8 cellular contexts compared by ENCODE assay signal in genomic region chr19:4473011-4473410, GRCh38. TPM values are rescaled to one million over a fixed set of nuclear protein-coding genes. Genes with fewer than 3 reads are reported as not detected.
DNase-seq lines count a peak whose midpoint lies in the region; ATAC-seq and TF ChIP-seq lines count a peak whose summit lies in the region.

No MANE protein-coding gene starts in this region.

- H3K36me3 ChIP-seq in heart left ventricle, result peaks cover 0 to 29% (median 23%) of the 10 kb centered on the region in 9 donors
- H3K36me3 ChIP-seq in mesodermal cell (ENCODE audit: control insufficient read depth, insufficient read depth, low read length), result peaks cover 30% of the 10 kb centered on the region
- peaks cover 22% of the 10 kb centered on the region for H3K36me3 ChIP-seq in upper lobe of right lung

- intact Hi-C loops in heart left ventricle (cut with DNase I), result no loop called here
- intact Hi-C loops in Right ventricle myocardium inferior (cut with DNase I), result loop anchor here (5.0 kb wide), 1 partner anchor 71 kb away; the partner anchor contains the start of genes CHAF1A and SH3GL1
- intact Hi-C loops in upper lobe of right lung (cut with DNase I), result no loop called here

- ATAC-seq in heart left ventricle (no peak), Right ventricle myocardium inferior (no peak), upper lobe of right lung (no peak)

- peaks cover 18% of the 10 kb centered on the region for H3K36me3 Mint-ChIP-seq in brain

- peak in 1 of 5 donors; percentile 64 for DNase-seq in heart left ventricle
- DNase-seq in Right ventricle myocardium inferior (ENCODE audit: missing footprints), result no peak
- DNase-seq in upper lobe of right lung, result no peak
- DNase-seq in glomerular visceral epithelial cell (ENCODE audit: extremely low spot score), result no peak
- no peak for DNase-seq in AML-193 (lab: John Stamatoyannopoulos, UW)
- DNase-seq in DMS79 treated with DMSO at 0.1 percent for 48 hours (lab: John Stamatoyannopoulos, UW), result no peak

- H3K27ac ChIP-seq in heart left ventricle (peak overlapping the region in 7 of 12 donors; percentile 48 to 82 (median 74)), mesodermal cell (ENCODE audit: low read depth, low read length, severe bottlenecking) (peak overlapping the region; percentile 53), upper lobe of right lung (no peak overlapping the region)

- H3K9me3 Mint-ChIP-seq in brain, result no peaks in the 10 kb centered on the region

- no peaks in the 10 kb centered on the region for H3K9me3 ChIP-seq in heart left ventricle
- no peaks in the 10 kb centered on the region for H3K9me3 ChIP-seq in mesodermal cell (ENCODE audit: control insufficient read depth, low read length)
- H3K9me3 ChIP-seq in upper lobe of right lung, result no peaks in the 10 kb centered on the region

- peak overlapping the region; percentile 92 to 97 (median 95) for H3K27ac Mint-ChIP-seq in brain

- no peaks in the 10 kb centered on the region for H3K27me3 ChIP-seq in heart left ventricle
- no peaks in the 10 kb centered on the region for H3K27me3 ChIP-seq in upper lobe of right lung

- peaks cover 7% of the 10 kb centered on the region for H3K27me3 Mint-ChIP-seq in brain

- peaks cover 29% of the 10 kb centered on the region for H3K4me1 Mint-ChIP-seq in brain

- peak overlapping the region; percentile 65 to 98 (median 92) for H3K4me3 ChIP-seq in heart left ventricle
- H3K4me3 ChIP-seq in mesodermal cell (ENCODE audit: extremely low read depth, insufficient read depth, low read length, poor library complexity, severe bottlenecking), result peak overlapping the region; percentile 99
- H3K4me3 ChIP-seq in upper lobe of right lung, result peak overlapping the region; percentile 93

- peak overlapping the region; percentile 85 to 94 (median 91) for H3K4me3 Mint-ChIP-seq in brain

- TF ChIP-seq CTCF in heart left ventricle (IDR thresholded peaks at IDR 0.05), result no peak
- no peak for TF ChIP-seq CTCF in brain (conservative IDR thresholded peaks at IDR 0.05)
- no peak for TF ChIP-seq CTCF in upper lobe of right lung (IDR thresholded peaks at IDR 0.05)

- TF ChIP-seq POLR2A in heart left ventricle (IDR thresholded peaks at IDR 0.05), result no peak

- WGBS in heart left ventricle, 4 donors, result 11 to 18% (median 17%) methylated on average over 19 to 20 of the region's 20 CpGs
- WGBS in mesodermal cell (ENCODE audit: insufficient coverage in 2 of 2), 2 experiments, result 16 to 19% methylated on average over 15 to 20 of the region's 20 CpGs

- H3K4me1 ChIP-seq in heart left ventricle (peaks cover 0 to 27% (median 18%) of the 10 kb centered on the region in 12 donors), mesodermal cell (ENCODE audit: control insufficient read depth, insufficient read depth, low read length, poor library complexity, severe bottlenecking) (peaks cover 4% of the 10 kb centered on the region), upper lobe of right lung (peaks cover 22% of the 10 kb centered on the region)

RNA-seq across cellular contexts. Expression of gene HDGFL2, which starts 0.9 kb away (rescaled TPM):
- total RNA-seq in heart left ventricle (100 to 1,000 TPM in 1 of 9 donors, 10 to 100 TPM in 8; 20.8 to 235 (median 29.9) TPM), Right ventricle myocardium inferior (28.2 TPM), upper lobe of right lung (30.6 TPM)
- polyA plus RNA-seq in heart left ventricle (10 to 100 TPM; 30.7 to 38.9 TPM), brain (ENCODE audit: insufficient read depth, low read depth, low replicate concordance) (150 TPM)
- 108 TPM for polyA plus RNA-seq in mesodermal cell (2013, experiment 1 of 2)
- polyA plus RNA-seq in mesodermal cell (2013, experiment 2 of 2), result 94.7 TPM

RNA-seq across cellular contexts. Expression of gene UBXN6, which starts 15.4 kb away (rescaled TPM):
- total RNA-seq in heart left ventricle (100 to 1,000 TPM in 6 of 9 donors, 10 to 100 TPM in 3; 75.1 to 128 (median 109) TPM), Right ventricle myocardium inferior (119 TPM), upper lobe of right lung (113 TPM)
- polyA plus RNA-seq in heart left ventricle (100 to 1,000 TPM; 127 to 137 TPM), brain (ENCODE audit: insufficient read depth, low read depth, low replicate concordance) (266 TPM)
- polyA plus RNA-seq in mesodermal cell (2013, experiment 1 of 2), result 39.8 TPM
- polyA plus RNA-seq in mesodermal cell (2013, experiment 2 of 2), result 34.6 TPM

RNA-seq across cellular contexts. Expression of gene PLIN4, which starts 45.3 kb away (rescaled TPM):
- total RNA-seq in heart left ventricle, result 100 to 1,000 TPM; 110 to 292 (median 174) TPM
- 100 to 1,000 TPM in 1 of 2 donors, 10 to 100 TPM in 1; 55.5 to 241 TPM for polyA plus RNA-seq in heart left ventricle
- 241 TPM for total RNA-seq in Right ventricle myocardium inferior
- 2.3 TPM for polyA plus RNA-seq in brain (ENCODE audit: insufficient read depth, low read depth, low replicate concordance)
- not detected for polyA plus RNA-seq in mesodermal cell (2013, experiment 1 of 2)
- not detected for polyA plus RNA-seq in mesodermal cell (2013, experiment 2 of 2)
- total RNA-seq in upper lobe of right lung, result 4.1 TPM

Comparison
In these comparisons a context has a peak if more than half of its experiments do, and no peak if none do; other contexts are left out.
1. RNA of gene PLIN4, which starts 45.3 kb away (total RNA-seq): 241 TPM in Right ventricle myocardium inferior (single experiment) and 110 to 292 TPM in heart left ventricle; 4.1 TPM in upper lobe of right lung (single experiment); every median in the first group is over 10 times any median in the second.
2. Peak in every context shown above with its lines, with median percentiles within 50 percentile points of each other: H3K4me3 ChIP-seq.